ENCODE assay signal across 11 cellular contexts in genomic region chr14:68813318-68813838, GRCh38. TPM values are rescaled to one million over a fixed set of nuclear protein-coding genes. Genes with fewer than 3 reads are reported as not detected.
DNase-seq lines count a peak whose midpoint lies in the region; ATAC-seq and TF ChIP-seq lines count a peak whose summit lies in the region.
"Had no signal": no experiment of that assay in that cellular context is flagged by ENCODE, and none has a peak within 500 bp of the region (broad histone marks: within the 10 kb centered on the region; RNA-seq: fewer than 3 reads in every experiment).

No MANE protein-coding gene starts in this region.

- H3K27me3 Mint-ChIP-seq in T-helper 1 cell treated with Interleukin-12 subunit alpha and Interleukin-12 subunit beta and Interleukin-4 antibody, amounts not matched to agents 30 μg/mL and 1 μg/mL, for 36 hours (ENCODE audit: low read depth): no peaks in the 10 kb centered on the region

- H3K4me1 ChIP-seq in RWPE2 (ENCODE audit: insufficient read depth, poor library complexity, severe bottlenecking): peaks cover 18% of the 10 kb centered on the region
- peaks cover 38 to 73% (median 53%) of the 10 kb centered on the region in 4 donors for H3K4me1 ChIP-seq in stomach

- DNase-seq in T-helper 1 cell (no peak), RWPE2 (ENCODE audit: low spot score) (peak; percentile 50), stomach (no peak), Kasumi-1 (lab: John Stamatoyannopoulos, UW) (no peak), NCI-H2107 treated with DMSO at 0.1 percent for 48 hours (lab: John Stamatoyannopoulos, UW; ENCODE audit: unreplicated experiment) (no peak)
- DNase-seq: foreskin fibroblast had no signal

- TF ChIP-seq EP300 in stomach (IDR thresholded peaks at IDR 0.05): no peak

- TF ChIP-seq POLR2A in stomach (IDR thresholded peaks at IDR 0.05): no peak

- intact Hi-C loops in stomach (cut with DNase I; ENCODE audit: low total_unique reads): no loop called here

- WGBS in stomach, 5 donors: 64 to 88% (median 74%) methylated on average over 4 to 5 of the region's 5 CpGs

- no peaks in the 10 kb centered on the region for H3K9me3 ChIP-seq in RWPE2 (ENCODE audit: severe bottlenecking)
- no peaks in the 10 kb centered on the region for H3K9me3 ChIP-seq in stomach

- H3K27me3 ChIP-seq in RWPE2 (ENCODE audit: insufficient read depth, poor library complexity, severe bottlenecking) (no peaks in the 10 kb centered on the region), layer of hippocampus (ENCODE audit: control insufficient read depth, insufficient read depth, low read length) (no peaks in the 10 kb centered on the region), stomach (no peaks in the 10 kb centered on the region)

- no peaks in the 10 kb centered on the region for H3K9me3 Mint-ChIP-seq in T-helper 1 cell treated with Interleukin-12 subunit alpha and Interleukin-12 subunit beta and Interleukin-4 antibody, amounts not matched to agents 30 μg/mL and 1 μg/mL, for 36 hours

- H3K27ac ChIP-seq in RWPE2 (ENCODE audit: poor library complexity, severe bottlenecking) (no peak overlapping the region), layer of hippocampus (ENCODE audit: low read depth, low read length) (peak overlapping the region; percentile 98), stomach (peak overlapping the region in 4 of 5 donors; percentile 92 to 98 (median 96))
- H3K27ac ChIP-seq: 22Rv1 had no signal

- H3K36me3 ChIP-seq in RWPE2 (ENCODE audit: low read depth): no peaks in the 10 kb centered on the region
- no peaks in the 10 kb centered on the region for H3K36me3 ChIP-seq in stomach

- H3K4me3 ChIP-seq in RWPE2 (ENCODE audit: severe bottlenecking): no peak overlapping the region
- no peak overlapping the region for H3K4me3 ChIP-seq in stomach
- H3K4me3 ChIP-seq: K562 had no signal

- H3K36me3 Mint-ChIP-seq in T-helper 1 cell treated with Interleukin-12 subunit alpha and Interleukin-12 subunit beta and Interleukin-4 antibody, amounts not matched to agents 30 μg/mL and 1 μg/mL, for 36 hours (ENCODE audit: low read depth): peaks cover 2% of the 10 kb centered on the region

- peaks cover 34% of the 10 kb centered on the region for H3K4me1 Mint-ChIP-seq in T-helper 1 cell treated with Interleukin-12 subunit alpha and Interleukin-12 subunit beta and Interleukin-4 antibody, amounts not matched to agents 30 μg/mL and 1 μg/mL, for 36 hours (ENCODE audit: low read depth)

- ATAC-seq in RWPE2 (ENCODE audit: low read depth): no peak
- ATAC-seq in GM18511 (IDR thresholded peaks at IDR 0.05; ENCODE audit: unreplicated experiment): no peak
- ATAC-seq: K562 had no signal

- TF ChIP-seq CTCF in RWPE2 (IDR thresholded peaks at IDR 0.05; ENCODE audit: poor library complexity, severe bottlenecking): no peak
- TF ChIP-seq CTCF in stomach (IDR thresholded peaks at IDR 0.05): no peak

- H3K4me3 Mint-ChIP-seq in T-helper 1 cell treated with Interleukin-12 subunit alpha and Interleukin-12 subunit beta and Interleukin-4 antibody, amounts not matched to agents 30 μg/mL and 1 μg/mL, for 36 hours: peak overlapping the region; percentile 25

- no peak overlapping the region for H3K27ac Mint-ChIP-seq in T-helper 1 cell treated with Interleukin-12 subunit alpha and Interleukin-12 subunit beta and Interleukin-4 antibody, amounts not matched to agents 30 μg/mL and 1 μg/mL, for 36 hours

RNA-seq across cellular contexts. Expression of gene ZFP36L1, which starts 20.5 kb away (rescaled TPM):
- 100 to 1,000 TPM in 4 of 5 donors, 10 to 100 TPM in 1; 44.4 to 655 (median 255) TPM for total RNA-seq in stomach
- 10 to 100 TPM; 64.0 to 80.1 (median 70.4) TPM for polyA plus RNA-seq in stomach
